ENCODE assay signal across 19 cellular contexts in genomic region chr3:101155828-101156227, GRCh38.
"Had no signal": no experiment of that assay in that cellular context is flagged by ENCODE, and none has a peak within 500 bp of the region (broad histone marks: within the 10 kb centered on the region; RNA-seq: fewer than 3 reads in every experiment).

No MANE protein-coding gene starts in this region.

- H3K27ac ChIP-seq: gastrocnemius medialis, SJSA1 had no signal

- H3K4me3 ChIP-seq: gastrocnemius medialis, SJSA1 had no signal

- DNase-seq: activated B cell treated with CpG ODN at 0.5 μM for 24 hours; activated CD4-positive, alpha-beta T cell treated with anti-CD3 and anti-CD28 coated beads for 48 hours; activated CD8-positive, alpha-beta memory T cell treated with anti-CD3 and anti-CD28 coated beads, Interleukin-2, amount 50 U/mL, for 4 hours; activated CD8-positive, alpha-beta T cell treated with anti-CD3 and anti-CD28 coated beads for 36 hours; activated effector memory CD4-positive, alpha-beta T cell treated with anti-CD3 and anti-CD28 coated beads, Interleukin-2, amount 50 U/mL, for 16 hours; activated T-cell treated with anti-CD3 and anti-CD28 coated beads, Interleukin-2, amount 50 U/mL, for 48 hours; amniotic stem cell; cortex of kidney; effector CD8-positive, alpha-beta T cell; gastrocnemius medialis; mesenchymal stem cell; nephron progenitor cell; small intestine; stimulated activated CD4-positive, alpha-beta T cell treated with anti-CD3 and anti-CD28 coated beads, Interleukin-4, amount 100 ng/mL, for 4 hours; stimulated activated CD8-positive, alpha-beta memory T cell treated with anti-CD3 and anti-CD28 coated beads, Interleukin-4, amount 100 ng/mL, for 48 hours; stimulated activated naive CD4-positive, alpha-beta T cell treated with Interleukin-2 at 50 U/mL for 16 hours; substantia nigra; SW 1271 had no signal

- H3K27me3 ChIP-seq: gastrocnemius medialis, SJSA1 had no signal

- ATAC-seq: activated CD8-positive, alpha-beta T cell treated with anti-CD3 and anti-CD28 coated beads for 36 hours; gastrocnemius medialis had no signal

- H3K9me3 ChIP-seq: gastrocnemius medialis, SJSA1 had no signal

- H3K4me1 ChIP-seq: gastrocnemius medialis, SJSA1 had no signal

- H3K36me3 ChIP-seq: gastrocnemius medialis, SJSA1 had no signal
